21 cellular contexts compared by ENCODE assay signal in the genomic region with DNA sequence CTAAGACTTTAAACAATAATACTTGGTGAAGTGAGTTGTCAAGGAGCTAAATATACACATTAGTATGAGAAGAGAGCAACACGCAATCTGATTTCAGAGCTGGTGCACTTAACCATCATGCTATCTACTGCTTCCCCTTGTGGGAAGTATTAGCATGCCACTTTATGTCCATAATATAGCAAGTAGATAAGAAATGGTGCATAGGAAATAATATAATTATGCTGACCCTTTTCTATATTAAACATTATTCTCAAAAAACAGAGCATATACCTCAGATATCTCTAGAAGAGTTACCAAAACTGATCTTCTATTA.
DNase-seq lines count a peak whose midpoint lies in the region; TF ChIP-seq lines count a peak whose summit lies in the region.
"Had no signal": no experiment of that assay in that cellular context is flagged by ENCODE, and none has a peak within 500 bp of the region (broad histone marks: within the 10 kb centered on the region; RNA-seq: fewer than 3 reads in every experiment).

No MANE protein-coding gene starts in this region.

- intact Hi-C loops in MCF 10A (cut with micrococcal nuclease) (loop anchor here (1.0 to 10.0 kb wide), 4 partner anchors 63 to 451 kb away; a partner anchor contains a TSS), mammary epithelial cell (cut with micrococcal nuclease) (loop anchor here (1.0 to 2.0 kb wide), 4 partner anchors 62 to 313 kb away; no protein-coding TSS in a partner anchor)

- TF ChIP-seq CTCF in MCF 10A (IDR thresholded peaks at IDR 0.05; ENCODE audit: unreplicated experiment) (peak; percentile 5), mammary epithelial cell (conservative IDR thresholded peaks at IDR 0.05 in 1 of 2, IDR thresholded peaks at IDR 0.05 in 1 of 2; ENCODE audit: extremely low read depth in 1 of 2, insufficient read depth in 1 of 2, low read depth in 1 of 2, low read length in 2 of 2) (peak in 1 of 2 donors; percentile 0), OCI-LY3 (IDR thresholded peaks at IDR 0.05; ENCODE audit: low read depth, low read length) (peak; percentile 9; the same call in 1 of the 2 replicates), epithelial cell of esophagus (IDR thresholded peaks at IDR 0.05; ENCODE audit: insufficient read depth, low read depth, low read length, missing control alignments) (peak; percentile 4), endodermal cell (conservative IDR thresholded peaks at IDR 0.05) (no peak)

- H3K79me2 ChIP-seq in mammary epithelial cell (ENCODE audit: insufficient read depth, low read length) (peaks cover 19% of the 10 kb centered on the region), OCI-LY3 (ENCODE audit: low read length) (no peaks in the 10 kb centered on the region)

- dilution Hi-C loops in mammary epithelial cell (cut with HindIII; ENCODE audit: low sequenced_read_pairs) = no loop called here

- H4K20me1 ChIP-seq in mammary epithelial cell (ENCODE audit: insufficient read depth, low read length) (no peaks in the 10 kb centered on the region), OCI-LY3 (ENCODE audit: insufficient read depth, low read length) (no peaks in the 10 kb centered on the region)

- no peak for DNase-seq in MCF 10A (ENCODE audit: unreplicated experiment)
- DNase-seq in mammary epithelial cell = no peak
- no peak for DNase-seq in epithelial cell of esophagus (ENCODE audit: low read depth)
- no peak for DNase-seq in endodermal cell
- DNase-seq in NCI-H1048 (lab: John Stamatoyannopoulos, UW) = no peak
- no peak for DNase-seq in midbrain (lab: John Stamatoyannopoulos, UW)
- DNase-seq: ACHN; activated CD4-positive, alpha-beta T cell treated with anti-CD3 and anti-CD28 coated beads, Interleukin-2, amount 10 ng/mL, durations not matched to agents 7 days and 5 days; CD4-positive, CD25-positive, alpha-beta regulatory T cell; colonic mucosa; heart right ventricle; NCI-H524; occipital lobe; T-cell; uterus had no signal

- H3K27ac Mint-ChIP-seq in MCF 10A (ENCODE audit: low read depth, unreplicated experiment) (peak overlapping the region; percentile 65), endodermal cell (no peak overlapping the region)
- H3K27ac Mint-ChIP-seq: activated CD4-positive, alpha-beta T cell treated with anti-CD3 and anti-CD28 coated beads, Interleukin-2, amount 10 ng/mL, durations not matched to agents 7 days and 5 days; brain; CD4-positive, CD25-positive, alpha-beta regulatory T cell; GM23338; T-cell had no signal

- H3K36me3 ChIP-seq in mammary epithelial cell (ENCODE audit: insufficient read depth, low read length) (no peaks in the 10 kb centered on the region), OCI-LY3 (replicated peaks; ENCODE audit: low read depth, low read length) (no peaks in the 10 kb centered on the region), subcutaneous abdominal adipose tissue (ENCODE audit: control insufficient read depth in 5 of 5, insufficient read depth in 5 of 5, low read length in 5 of 5) (no peaks in the 10 kb centered on the region), endodermal cell (ENCODE audit: control insufficient read depth, insufficient read depth, low read length) (no peaks in the 10 kb centered on the region)
- H3K36me3 ChIP-seq: colonic mucosa, heart right ventricle, suprapubic skin, uterus had no signal

- H2AFZ ChIP-seq in mammary epithelial cell (ENCODE audit: low read depth, low read length) (no peak overlapping the region), OCI-LY3 (ENCODE audit: low read depth, low read length) (no peak overlapping the region)
- H2AFZ ChIP-seq: GM23338 had no signal

- H3K9ac ChIP-seq in mammary epithelial cell (ENCODE audit: insufficient read depth, low read length) (no peak overlapping the region), OCI-LY3 (ENCODE audit: low read length) (no peak overlapping the region), subcutaneous abdominal adipose tissue (ENCODE audit: low read length in 5 of 5) (peak overlapping the region in 1 of 5 donors; percentile 30), endodermal cell (ENCODE audit: extremely low read depth, low read length, poor library complexity, severe bottlenecking) (no peak overlapping the region)

- BruUV-seq in MCF 10A (replicated peaks; lab: Mats Ljungman, UMichigan) (no TSS peak), mammary epithelial cell (replicated peaks; lab: Mats Ljungman, UMichigan) (no TSS peak)

- H3K9me3 ChIP-seq in mammary epithelial cell (replicated peaks; ENCODE audit: insufficient read depth, low read length) (no peaks in the 10 kb centered on the region), OCI-LY3 (ENCODE audit: insufficient read depth, low read length) (no peaks in the 10 kb centered on the region), subcutaneous abdominal adipose tissue (ENCODE audit: control insufficient read depth in 5 of 5, low read length in 5 of 5) (no peaks in the 10 kb centered on the region), endodermal cell (ENCODE audit: control insufficient read depth, low read length) (no peaks in the 10 kb centered on the region)
- H3K9me3 ChIP-seq: colonic mucosa, heart right ventricle, suprapubic skin, uterus had no signal

- H3K4me2 ChIP-seq in mammary epithelial cell (ENCODE audit: insufficient read depth, low read depth, low read length) = no peak overlapping the region
- no peak overlapping the region for H3K4me2 ChIP-seq in OCI-LY3 (ENCODE audit: low read length)
- H3K4me2 ChIP-seq: GM23338 had no signal

- H3K4me1 ChIP-seq in mammary epithelial cell (ENCODE audit: insufficient read depth, low read length) (peaks cover 18% of the 10 kb centered on the region), OCI-LY3 (ENCODE audit: low read length) (peaks cover 13% of the 10 kb centered on the region), subcutaneous abdominal adipose tissue (ENCODE audit: control insufficient read depth in 5 of 5, insufficient read depth in 5 of 5, low read length in 5 of 5) (peaks cover 0 to 28% (median 7%) of the 10 kb centered on the region in 5 donors), endodermal cell (ENCODE audit: control insufficient read depth, insufficient read depth, low read length) (peaks cover 4% of the 10 kb centered on the region)
- H3K4me1 ChIP-seq: uterus had no signal

- H3K4me3 ChIP-seq in mammary epithelial cell (replicated peaks in 1 of 3; ENCODE audit: insufficient read depth in 1 of 3, low read depth in 2 of 3, low read length in 3 of 3) = no peak overlapping the region
- H3K4me3 ChIP-seq in OCI-LY3 (ENCODE audit: low read length) = no peak overlapping the region
- H3K4me3 ChIP-seq in epithelial cell of esophagus (ENCODE audit: low read length) = no peak overlapping the region
- H3K4me3 ChIP-seq in subcutaneous abdominal adipose tissue (ENCODE audit: low read depth in 1 of 5, low read length in 5 of 5) = no peak overlapping the region
- no peak overlapping the region for H3K4me3 ChIP-seq in endodermal cell (ENCODE audit: low read length)
- H3K4me3 ChIP-seq: colonic mucosa, GM23338, heart right ventricle, K562, suprapubic skin, uterus had no signal

- POLR2A ChIA-PET in MCF 10A (lab: Yijun Ruan, JAX) = interaction anchor here (0.5 to 3.3 kb wide), 18 partner anchors 10 to 527 kb away, joined by 3 to 35 read pairs (median 3); a partner anchor contains a TSS

- H3K4me3 Mint-ChIP-seq in MCF 10A (ENCODE audit: unreplicated experiment) (no peak overlapping the region), endodermal cell (no peak overlapping the region)
- H3K4me3 Mint-ChIP-seq: activated CD4-positive, alpha-beta T cell treated with anti-CD3 and anti-CD28 coated beads, Interleukin-2, amount 10 ng/mL, durations not matched to agents 7 days and 5 days; brain; CD4-positive, CD25-positive, alpha-beta regulatory T cell; GM23338; T-cell had no signal

- no peaks in the 10 kb centered on the region for H3K27me3 Mint-ChIP-seq in MCF 10A (ENCODE audit: insufficient read depth, unreplicated experiment)
- H3K27me3 Mint-ChIP-seq in endodermal cell (ENCODE audit: insufficient read depth) = no peaks in the 10 kb centered on the region
- H3K27me3 Mint-ChIP-seq: brain, T-cell had no signal

- H3K36me3 Mint-ChIP-seq in MCF 10A (ENCODE audit: insufficient read depth, unreplicated experiment) (no peaks in the 10 kb centered on the region), endodermal cell (ENCODE audit: low read depth) (peaks cover 2% of the 10 kb centered on the region)

- H3K9me3 Mint-ChIP-seq in MCF 10A (ENCODE audit: unreplicated experiment) = no peaks in the 10 kb centered on the region
- H3K9me3 Mint-ChIP-seq in endodermal cell = peaks cover 1% of the 10 kb centered on the region
- H3K9me3 Mint-ChIP-seq: GM23338, T-cell had no signal

- CTCF ChIA-PET in MCF 10A (lab: Yijun Ruan, JAX) = interaction anchor here (0.6 to 2.8 kb wide), 22 partner anchors 10 to 380 kb away, joined by 3 to 36 read pairs (median 4); a partner anchor contains a TSS
- CTCF ChIA-PET in mammary epithelial cell (lab: Charles Lee; ENCODE audit: low non-redundant PET) = interaction anchor here (0.5 to 1.2 kb wide), 3 partner anchors 35 to 223 kb away, joined by 3 to 5 read pairs (median 4); no protein-coding TSS in a partner anchor

- H3K4me1 Mint-ChIP-seq in MCF 10A (ENCODE audit: insufficient read depth, unreplicated experiment) (peaks cover 47% of the 10 kb centered on the region), endodermal cell (peaks cover 20% of the 10 kb centered on the region)
- H3K4me1 Mint-ChIP-seq: activated CD4-positive, alpha-beta T cell treated with anti-CD3 and anti-CD28 coated beads, Interleukin-2, amount 10 ng/mL, durations not matched to agents 7 days and 5 days; GM23338; T-cell had no signal

- 100% methylated on average over 1 of the region's 1 CpG for WGBS in mammary epithelial cell (ENCODE audit: low coverage, missing lambda C conversion rate)
- WGBS in endodermal cell (ENCODE audit: insufficient coverage in 1 of 2, insufficient read length in 1 of 2), 2 experiments = 100% methylated on average over 1 of the region's 1 CpG; no CpG with 5 or more reads in 1 of the 2 experiments

- no peaks in the 10 kb centered on the region for H3K27me3 ChIP-seq in mammary epithelial cell (ENCODE audit: insufficient read depth, low read length)
- H3K27me3 ChIP-seq in OCI-LY3 (ENCODE audit: low read depth, low read length) = no peaks in the 10 kb centered on the region
- H3K27me3 ChIP-seq in subcutaneous abdominal adipose tissue (ENCODE audit: control insufficient read depth in 5 of 5, insufficient read depth in 4 of 5, low read length in 5 of 5) = no peaks in the 10 kb centered on the region
- H3K27me3 ChIP-seq in endodermal cell (ENCODE audit: control insufficient read depth, insufficient read depth, low read length, poor library complexity, severe bottlenecking) = no peaks in the 10 kb centered on the region
- H3K27me3 ChIP-seq: colonic mucosa, heart right ventricle, suprapubic skin, uterus had no signal

- in situ Hi-C loops in mammary epithelial cell (cut with MboI; ENCODE audit: low sequenced_read_pairs in 2 of 2) = loop anchor here in 1 of 2 donors (25.0 kb wide), 1 partner anchor 316 kb away; no protein-coding TSS in a partner anchor

- no peak overlapping the region for H3K27ac ChIP-seq in mammary epithelial cell (ENCODE audit: insufficient read depth, low read depth, low read length)
- H3K27ac ChIP-seq in OCI-LY3 (ENCODE audit: low read length) = no peak overlapping the region
- peak overlapping the region; percentile 7 for H3K27ac ChIP-seq in subcutaneous abdominal adipose tissue (ENCODE audit: low read depth, low read length)
- H3K27ac ChIP-seq in endodermal cell (ENCODE audit: low read depth, low read length) = no peak overlapping the region
- H3K27ac ChIP-seq: colonic mucosa, heart right ventricle, suprapubic skin, uterus had no signal
